Comparison of ENCODE assay signal across 8 cellular contexts in the genomic region with DNA sequence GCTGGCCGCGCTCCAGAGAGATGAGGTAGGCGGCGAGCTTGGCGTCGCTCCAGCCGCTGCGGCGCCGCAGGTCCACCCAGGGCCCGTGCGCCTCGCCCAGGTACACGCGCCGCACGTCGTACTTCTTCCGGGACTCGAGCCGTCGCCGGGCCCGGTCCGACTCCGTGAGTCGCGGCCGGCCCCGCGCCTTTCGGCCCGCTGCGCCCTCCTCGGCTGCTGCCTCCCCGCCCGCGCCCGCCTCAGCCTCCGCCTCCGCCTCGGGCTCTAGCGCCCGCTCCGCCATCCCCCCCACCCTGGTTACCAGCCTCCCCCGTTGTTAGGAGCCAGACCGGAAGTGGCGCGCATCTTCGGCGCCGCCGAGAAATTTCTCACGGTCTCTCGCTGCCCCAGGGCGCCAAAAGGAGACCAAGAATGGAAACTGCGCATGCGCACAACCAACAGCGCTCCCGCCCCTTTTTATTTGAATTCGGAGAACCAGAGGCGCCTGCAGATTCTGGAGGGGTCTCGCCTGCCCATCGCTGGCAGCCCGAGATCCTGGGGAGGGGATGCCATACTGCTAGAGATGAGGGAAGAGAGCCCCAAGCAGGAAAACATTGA. TPM values are rescaled to one million over a fixed set of nuclear protein-coding genes. Genes with fewer than 3 reads are reported as not detected.
DNase-seq lines count a peak whose midpoint lies in the region; ATAC-seq, FAIRE-seq and TF ChIP-seq lines count a peak whose summit lies in the region.

TSS of gene ZNF653 (minus strand) at position 336 of the 597 bp plus-strand sequence. CDS start at position 283, 53 bp downstream.

- H3K4me1 ChIP-seq in keratinocyte (ENCODE audit: control insufficient read depth, extremely low read depth, insufficient read depth, low read length), result peaks cover 9% of the 10 kb centered on the region

- H4K20me1 ChIP-seq in keratinocyte (ENCODE audit: control insufficient read depth, extremely low read depth, insufficient read depth, low read length), result no peaks in the 10 kb centered on the region

- peak; percentile 67 for FAIRE-seq in keratinocyte (lab: Jason Lieb, UNC)

- H3K36me3 ChIP-seq in keratinocyte (ENCODE audit: control insufficient read depth in 2 of 2, extremely low read depth in 1 of 2, insufficient read depth in 2 of 2, low read length in 2 of 2), result peaks cover 0 to 2% of the 10 kb centered on the region in 2 experiments

- peak; percentile 64 for DNase-seq in AG09309 (ENCODE audit: low read depth)
- DNase-seq in NCI-H345 (lab: John Stamatoyannopoulos, UW), result peak; percentile 73
- peak; percentile 88 to 92 (median 90) for DNase-seq in activated CD4-positive, CD25-positive, alpha-beta regulatory T cell (lab: John Stamatoyannopoulos, UW)
- DNase-seq in caudate nucleus (lab: John Stamatoyannopoulos, UW), result peak in 60 of 61 donors; percentile 44 to 94 (median 85)
- peak; percentile 62 for DNase-seq in keratinocyte (ENCODE audit: low read depth, low spot score)
- peak; percentile 91 to 93 (median 92) for DNase-seq in stimulated activated CD4-positive, alpha-beta T cell treated with anti-CD3 and anti-CD28 coated beads, Interleukin-12 subunit alpha, Interleukin-12 subunit beta, amount 100 ng/mL, for 48 hours (ENCODE audit: low read depth in 2 of 3, low spot score in 1 of 3)

- peak within 1 kb of the TSS; percentile 95 for H2AFZ ChIP-seq in keratinocyte (ENCODE audit: control insufficient read depth, low read length)

- H3K9me3 ChIP-seq in keratinocyte (ENCODE audit: control insufficient read depth, low read depth, low read length), result no peaks in the 10 kb centered on the region

- H3K9me1 ChIP-seq in keratinocyte (ENCODE audit: control insufficient read depth, extremely low read depth, insufficient read depth, low read length), result no peaks in the 10 kb centered on the region

- peak within 1 kb of the TSS; percentile 86 for H3K9ac ChIP-seq in keratinocyte (ENCODE audit: control insufficient read depth, extremely low read depth, insufficient read depth, low read length)

- peak within 1 kb of the TSS; percentile 93 for H3K4me2 ChIP-seq in keratinocyte (ENCODE audit: control insufficient read depth, extremely low read depth, insufficient read depth, low read depth, low read length)

- H3K27ac ChIP-seq in caudate nucleus (ENCODE audit: low read depth, low read length), result peak within 1 kb of the TSS; percentile 92
- peak within 1 kb of the TSS; percentile 78 for H3K27ac ChIP-seq in keratinocyte (ENCODE audit: control insufficient read depth, insufficient read depth, low read length)

- TF ChIP-seq CTCF in AG09309 (IDR thresholded peaks at IDR 0.05; ENCODE audit: control insufficient read depth, insufficient read depth, low read depth, low read length, missing control alignments) (no peak), keratinocyte (optimal IDR thresholded peaks at IDR 0.05 in 1 of 3, IDR thresholded peaks at IDR 0.05 in 1 of 3, conservative IDR thresholded peaks at IDR 0.05 in 1 of 3; ENCODE audit: extremely low read depth in 1 of 3, insufficient read depth in 2 of 3, low read length in 3 of 3) (no peak)

- no peaks in the 10 kb centered on the region for H3K27me3 ChIP-seq in keratinocyte (ENCODE audit: control insufficient read depth, extremely low read depth, insufficient read depth, low read length)

- no peaks in the 10 kb centered on the region for H3K79me2 ChIP-seq in keratinocyte (ENCODE audit: control insufficient read depth, insufficient read depth, low read length)

- ATAC-seq in GM19023 (IDR thresholded peaks at IDR 0.05; ENCODE audit: unreplicated experiment) (peak; percentile 51), HG03196 (IDR thresholded peaks at IDR 0.05; ENCODE audit: unreplicated experiment) (peak; percentile 46)

- H3K4me3 ChIP-seq in AG09309 (ENCODE audit: control insufficient read depth, low read depth, low read length) (peak within 1 kb of the TSS; percentile 50), keratinocyte (ENCODE audit: control insufficient read depth in 2 of 3, extremely low read depth in 1 of 3, insufficient read depth in 2 of 3, low read depth in 1 of 3, low read length in 3 of 3) (peak within 1 kb of the TSS; percentile 69 to 81 (median 73))

- dilution Hi-C loops in keratinocyte (cut with MboI; ENCODE audit: extremely low pct_ligation_motif_present, low sequenced_read_pairs), result no loop called here

RNA-seq across cellular contexts. Expression of gene ZNF653, which starts in this region (rescaled TPM):
- polyA plus RNA-seq in keratinocyte, result 3.7 to 5.8 TPM (median 3.8 TPM) in 3 replicates
- 2.4 TPM for polyA plus RNA-seq in keratinocyte (2011; ENCODE audit: low read depth)
- polyA plus RNA-seq in keratinocyte (2011; cell fraction: cytosol; rRNA removed), result 2.6 and 3.6 TPM in 2 replicates
- polyA plus RNA-seq in keratinocyte (2011; cell fraction: nucleus; rRNA removed), result 7.2 and 13.2 TPM in 2 replicates
- 3.7 and 4.8 TPM in 2 replicates for polyA plus RNA-seq in keratinocyte (2012; ENCODE audit: low replicate concordance)
- polyA minus RNA-seq in keratinocyte, result 1.4 to 3.6 TPM (median 3.1 TPM) in 3 replicates
- polyA minus RNA-seq in keratinocyte (2011; cell fraction: cytosol; rRNA and poly(A)+ RNA removed), result not detected
- polyA minus RNA-seq in keratinocyte (2011; cell fraction: nucleus; rRNA and poly(A)+ RNA removed), result 0.78 and 2.6 TPM in 2 replicates

Comparison
In these comparisons a context has a peak if more than half of its experiments do, and no peak if none do; other contexts are left out.
1. Peak in every context shown above with its lines: DNase-seq, ATAC-seq, H3K4me3 ChIP-seq and H3K27ac ChIP-seq.